Comparison of ENCODE assay signal across 18 cellular contexts in the genomic region with DNA sequence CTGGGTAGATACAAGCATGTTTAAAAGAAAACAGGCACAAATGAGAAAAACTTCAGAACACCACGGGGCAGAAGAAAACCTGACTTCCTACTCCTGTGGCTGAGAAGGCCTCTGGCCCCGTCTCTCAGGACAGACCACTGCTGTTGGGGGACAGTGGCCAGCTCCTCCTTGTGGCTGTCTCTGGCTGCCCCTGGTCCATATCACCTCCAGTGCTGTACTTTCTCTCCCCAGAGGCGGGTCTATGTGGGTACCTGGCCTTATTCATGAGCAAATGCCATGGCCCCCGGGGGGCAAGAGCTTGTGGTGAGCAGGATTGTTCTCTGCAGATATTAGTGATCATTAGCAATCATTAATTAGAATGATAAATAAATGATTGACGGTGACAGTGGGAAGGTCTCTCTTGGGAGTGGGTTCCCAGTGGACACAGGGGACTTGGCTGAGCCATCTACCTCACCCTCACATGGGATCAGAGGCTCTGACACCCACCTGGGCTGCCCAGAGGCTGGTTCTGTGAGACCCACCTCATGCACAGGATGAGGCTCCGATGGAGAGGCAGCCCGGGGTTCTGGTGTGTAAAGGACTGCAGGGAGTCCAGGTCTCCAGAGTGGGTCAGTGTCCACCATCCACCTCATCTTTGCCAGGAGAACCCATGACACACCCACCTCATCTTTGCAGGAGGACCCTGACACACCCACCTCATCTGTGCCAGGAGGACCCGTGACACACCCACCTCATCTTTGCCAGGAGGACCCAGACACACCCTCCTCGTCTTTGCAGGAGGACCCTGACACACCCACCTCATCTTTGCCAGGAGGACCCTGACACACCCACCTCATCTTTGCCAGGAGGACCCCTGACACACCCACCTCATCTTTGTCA. TPM values are rescaled to one million over a fixed set of nuclear protein-coding genes. Genes with fewer than 3 reads are reported as not detected.
DNase-seq lines count a peak whose midpoint lies in the region; ATAC-seq, FAIRE-seq and TF ChIP-seq lines count a peak whose summit lies in the region.
"Had no signal": no experiment of that assay in that cellular context is flagged by ENCODE, and none has a peak within 500 bp of the region (broad histone marks: within the 10 kb centered on the region; RNA-seq: fewer than 3 reads in every experiment).

No MANE protein-coding gene starts in this region.

- H3K4me1 ChIP-seq in GM23338 (ENCODE audit: insufficient read depth): no peaks in the 10 kb centered on the region
- no peaks in the 10 kb centered on the region for H3K4me1 ChIP-seq in RWPE2 (ENCODE audit: insufficient read depth, poor library complexity, severe bottlenecking)
- H3K4me1 ChIP-seq in kidney (ENCODE audit: control insufficient read depth in 1 of 2, insufficient read depth in 1 of 2, low read depth in 1 of 2, low read length in 2 of 2): no peaks in the 10 kb centered on the region
- H3K4me1 ChIP-seq in sigmoid colon: no peaks in the 10 kb centered on the region
- H3K4me1 ChIP-seq: SJSA1 had no signal

- no peaks in the 10 kb centered on the region for H3K36me3 Mint-ChIP-seq in GM23338 (ENCODE audit: low read depth)

- ATAC-seq in GM23338 (peak; percentile 64), RWPE2 (ENCODE audit: low read depth) (no peak)

- no peak overlapping the region for H3K4me2 ChIP-seq in GM23338

- no peak for TF ChIP-seq POLR2A in sigmoid colon (IDR thresholded peaks at IDR 0.05)

- no peak overlapping the region for H3K4me3 ChIP-seq in GM23338
- H3K4me3 ChIP-seq in RWPE2 (ENCODE audit: severe bottlenecking): no peak overlapping the region
- no peak overlapping the region for H3K4me3 ChIP-seq in kidney (ENCODE audit: low read length in 2 of 2)
- H3K4me3 ChIP-seq in sigmoid colon: no peak overlapping the region
- H3K4me3 ChIP-seq: SJSA1 had no signal

- WGBS in sigmoid colon, 2 donors: 41 to 53% methylated on average over 9 of the region's 9 CpGs

- H3K4me1 Mint-ChIP-seq in GM23338: 0 out of 3 replicates have a peak, but pooled peaks cover 3% of the 10 kb centered on the region

- DNase-seq in GM23338 (ENCODE audit: low spot score) (no peak), RWPE2 (ENCODE audit: low spot score) (peak; percentile 35), kidney (peak; percentile 48), sigmoid colon (peak; percentile 37), HuH-7 (ENCODE audit: low spot score) (no peak), NCI-H1930 (lab: John Stamatoyannopoulos, UW) (no peak), mesenteric fat pad (ENCODE audit: low spot score) (no peak)
- DNase-seq: CD4-positive, alpha-beta T cell; EL; H9; KG1; NCI-H1417 treated with DMSO at 0.1 percent for 48 hours; NCI-H2029; NCI-H2171; NCI-H446; NCI-H69; RPMI8226 had no signal

- H3K9me2 ChIP-seq in GM23338 (ENCODE audit: insufficient read depth): no peaks in the 10 kb centered on the region

- no peaks in the 10 kb centered on the region for H3K27me3 ChIP-seq in GM23338 (ENCODE audit: insufficient read depth)
- H3K27me3 ChIP-seq in RWPE2 (ENCODE audit: insufficient read depth, poor library complexity, severe bottlenecking): no peaks in the 10 kb centered on the region
- peaks cover 2 to 61% (median 32%) of the 10 kb centered on the region in 3 donors for H3K27me3 ChIP-seq in sigmoid colon

- intact Hi-C loops in kidney (cut with DNase I): no loop called here
- intact Hi-C loops in sigmoid colon (cut with DNase I): no loop called here

- no peak overlapping the region for H3K9ac ChIP-seq in kidney (ENCODE audit: low read length in 2 of 2)

- FAIRE-seq in kidney (lab: Jason Lieb, UNC): no peak

- no peaks in the 10 kb centered on the region for H3F3A ChIP-seq in GM23338 (replicated peaks; ENCODE audit: low read depth)

- no peak overlapping the region for H2AFZ ChIP-seq in GM23338

- H4K20me1 ChIP-seq in GM23338 (replicated peaks; ENCODE audit: insufficient read depth): no peaks in the 10 kb centered on the region

- no peak overlapping the region for H3K27ac ChIP-seq in GM23338 (ENCODE audit: low read depth)
- no peak overlapping the region for H3K27ac ChIP-seq in RWPE2 (ENCODE audit: poor library complexity, severe bottlenecking)
- H3K27ac ChIP-seq in kidney (ENCODE audit: low read depth in 2 of 2, low read length in 2 of 2): no peak overlapping the region
- H3K27ac ChIP-seq in sigmoid colon: no peak overlapping the region
- H3K27ac ChIP-seq: SJSA1 had no signal

- no peaks in the 10 kb centered on the region for H3K9me3 ChIP-seq in RWPE2 (ENCODE audit: severe bottlenecking)
- H3K9me3 ChIP-seq in kidney (ENCODE audit: control insufficient read depth in 1 of 2, low read length in 2 of 2): no peaks in the 10 kb centered on the region
- H3K9me3 ChIP-seq in sigmoid colon: no peaks in the 10 kb centered on the region
- H3K9me3 ChIP-seq: SJSA1 had no signal

- no peaks in the 10 kb centered on the region for H3K79me2 ChIP-seq in GM23338 (replicated peaks; ENCODE audit: insufficient read depth)

- no peak overlapping the region for H3K27ac Mint-ChIP-seq in GM23338
- H3K27ac Mint-ChIP-seq: CD4-positive, alpha-beta T cell; H9 had no signal

- H3K36me3 ChIP-seq in GM23338 (ENCODE audit: insufficient read depth) (no peaks in the 10 kb centered on the region), RWPE2 (ENCODE audit: low read depth) (no peaks in the 10 kb centered on the region), kidney (ENCODE audit: control insufficient read depth in 1 of 2, insufficient read depth in 2 of 2, low read length in 2 of 2) (no peaks in the 10 kb centered on the region), sigmoid colon (no peaks in the 10 kb centered on the region)
- H3K36me3 ChIP-seq: SJSA1 had no signal

- TF ChIP-seq EP300 in sigmoid colon (IDR thresholded peaks at IDR 0.05): no peak

- TF ChIP-seq CTCF in GM23338 (conservative IDR thresholded peaks at IDR 0.05; ENCODE audit: low read depth in 2 of 2) (peak; percentile 26 to 40; a peak in 1 of 4 replicates), RWPE2 (IDR thresholded peaks at IDR 0.05; ENCODE audit: poor library complexity, severe bottlenecking) (no peak), kidney (IDR thresholded peaks at IDR 0.05; ENCODE audit: borderline replicate concordance, extremely low read depth, insufficient read depth) (no peak), sigmoid colon (IDR thresholded peaks at IDR 0.05) (no peak)

- H3K4me3 Mint-ChIP-seq in GM23338: no peak overlapping the region
- H3K4me3 Mint-ChIP-seq: CD4-positive, alpha-beta T cell; H9 had no signal

- H3K27me3 Mint-ChIP-seq in GM23338 (ENCODE audit: insufficient read depth, low read depth, poor library complexity): peaks cover 12% of the 10 kb centered on the region

- H3K9me3 Mint-ChIP-seq in GM23338: peaks cover 7% of the 10 kb centered on the region; the same call in 2 of the 3 replicates

TF ChIP-seq in GM23338, 12 proteins besides CTCF, POLR2A, EP300 and RAD21 (continues in another document):
- no peak for TF ChIP-seq ZNF331 (CRISPR knock-in tag; IDR thresholded peaks at IDR 0.05; ENCODE audit: low read depth)

RNA-seq across cellular contexts. Expression of gene CBFA2T3, which starts 30.6 kb away (rescaled TPM):
- total RNA-seq in GM23338 (2014; rRNA removed; shearing (Covaris generic)): 0.85 and 1.5 TPM in 2 replicates
- polyA plus RNA-seq in GM23338 (2016; fragmentation: Nextera tagmentation; extraction: Ambion mirVana): 0.70 and 0.87 TPM in 2 replicates
- total RNA-seq in kidney: 8.0 TPM
- polyA plus RNA-seq in kidney (ENCODE audit: insufficient read depth, low read depth, low replicate concordance): 0.75 TPM
- 10 to 100 TPM in 1 of 4 donors, 1 to 10 TPM in 2, under 1 TPM in 1; 0.95 to 26.8 (median 3.4) TPM for total RNA-seq in sigmoid colon
- 1 to 10 TPM; 4.2 to 9.8 (median 7.2) TPM for polyA plus RNA-seq in sigmoid colon
- 8.5 TPM for total RNA-seq in mesenteric fat pad
- total RNA-seq: SJSA1 had no signal

Comparison
In these comparisons a context has a peak if more than half of its experiments do, and no peak if none do; other contexts are left out.
1. DNase-seq: peak in RWPE2 (single experiment), kidney (single experiment) and sigmoid colon (single experiment); none in GM23338 (single experiment), HuH-7 (single experiment), NCI-H1930 (0 of 2) and mesenteric fat pad (single experiment).
2. CTCF ChIP-seq: peak in GM23338 (2 of 2); none in RWPE2 (single experiment), kidney (single experiment) and sigmoid colon (0 of 4).